1 cellular context compared by ENCODE assay signal in the genomic region with DNA sequence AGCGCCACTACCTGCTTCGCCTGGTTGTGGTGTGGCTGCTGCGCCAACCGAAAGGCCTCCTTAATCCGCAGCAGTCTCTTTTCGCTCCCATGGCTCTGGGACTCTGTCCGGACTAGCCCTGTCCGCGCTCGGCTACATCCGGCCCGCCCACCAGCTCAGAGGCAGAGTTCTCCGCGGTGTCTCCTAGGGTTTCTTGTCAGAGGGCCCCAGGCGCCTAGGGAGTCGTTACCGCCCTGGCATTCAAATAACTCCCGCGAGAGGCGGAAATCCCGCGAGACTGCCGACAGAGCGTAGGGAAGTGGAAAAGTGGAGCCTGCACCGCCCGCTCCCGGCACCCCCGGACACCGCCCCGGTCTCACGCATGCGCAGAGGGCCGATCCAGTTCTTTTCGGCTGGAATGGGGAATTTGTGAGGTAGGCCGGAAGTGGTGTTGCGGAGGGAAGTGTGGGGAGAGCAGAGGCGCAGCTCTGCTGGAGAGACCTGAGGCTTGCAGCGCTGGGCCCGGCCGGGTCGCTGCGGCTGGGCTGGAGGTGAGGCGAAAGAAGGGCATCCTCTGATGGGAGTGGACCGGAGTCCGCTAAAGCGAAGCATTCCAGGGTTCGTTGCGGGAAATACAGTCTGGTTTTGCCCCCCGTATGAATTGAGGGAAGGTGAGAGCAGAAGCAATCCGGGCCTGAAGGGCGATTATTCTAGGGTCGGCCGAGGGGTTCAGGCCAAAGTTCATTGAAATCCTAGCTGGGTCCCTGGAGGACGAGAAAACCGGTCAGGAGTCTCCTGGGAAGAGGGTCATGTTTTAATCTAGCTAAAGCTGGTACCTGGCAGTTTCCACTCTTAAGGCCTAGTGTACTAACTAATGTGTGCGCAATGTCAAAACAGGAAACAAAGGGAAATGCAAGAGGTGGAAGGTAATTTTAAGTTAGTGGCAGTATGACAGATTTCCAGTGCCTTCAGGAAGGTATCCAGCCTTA.
TF ChIP-seq lines count a peak whose summit lies in the region.

TSS of gene FAM200B (plus strand) at position 456 of the 968 bp plus-strand sequence. CDS start 5,151 bp downstream, outside the sequence.

TF ChIP-seq in HepG2, 621 proteins besides CTCF, POLR2A, EP300 and RAD21 (continued from another document and continues in another):
- TF ChIP-seq ZHX2 (IDR thresholded peaks at IDR 0.05; ENCODE audit: low read depth) (peak; percentile 62; the same call in 1 of the 2 replicates), ZHX2 (CRISPR knock-in tag; IDR thresholded peaks at IDR 0.05; ENCODE audit: borderline replicate concordance) (no peak), NBN (conservative IDR thresholded peaks at IDR 0.05) (no peak), MEIS1 (CRISPR knock-in tag; IDR thresholded peaks at IDR 0.05; ENCODE audit: borderline replicate concordance) (no peak), MYPOP (CRISPR knock-in tag; IDR thresholded peaks at IDR 0.05) (peak; percentile 82), JUN (CRISPR knock-in tag; IDR thresholded peaks at IDR 0.05) (no peak), ATRX (CRISPR knock-in tag; IDR thresholded peaks at IDR 0.05; ENCODE audit: borderline replicate concordance) (no peak), FIP1L1 (IDR thresholded peaks at IDR 0.05; ENCODE audit: borderline replicate concordance, insufficient read depth, low read depth, low read length) (no peak; the same call in 1 of the 2 replicates), JDP2 (CRISPR knock-in tag; IDR thresholded peaks at IDR 0.05; ENCODE audit: borderline replicate concordance) (no peak), JARID2 (CRISPR knock-in tag; IDR thresholded peaks at IDR 0.05; ENCODE audit: insufficient replicate concordance) (no peak), NCOA5 (CRISPR knock-in tag; IDR thresholded peaks at IDR 0.05) (no peak), KDM4B (CRISPR knock-in tag; IDR thresholded peaks at IDR 0.05) (0 out of 2 replicates have a peak, but pooled peaks have one; percentile 19), REST (IDR thresholded peaks at IDR 0.05; ENCODE audit: borderline replicate concordance in 1 of 2, low read depth in 1 of 2, low read length in 2 of 2) (peak in 1 of 2 experiments; percentile 69; a peak in 2 of 4 replicates), ZNF660 (CRISPR knock-in tag; IDR thresholded peaks at IDR 0.05; ENCODE audit: borderline replicate concordance, low read depth) (no peak), FOSL1 (CRISPR knock-in tag; IDR thresholded peaks at IDR 0.05; ENCODE audit: borderline replicate concordance) (no peak), BRCA1 (CRISPR knock-in tag; IDR thresholded peaks at IDR 0.05) (peak; percentile 54), TBX2 (CRISPR knock-in tag; IDR thresholded peaks at IDR 0.05; ENCODE audit: borderline replicate concordance) (peak; percentile 87), AHDC1 (CRISPR knock-in tag; IDR thresholded peaks at IDR 0.05; ENCODE audit: borderline replicate concordance) (0 out of 2 replicates have a peak, but pooled peaks have one; percentile 14), ZMAT5 (CRISPR knock-in tag; IDR thresholded peaks at IDR 0.05; ENCODE audit: borderline replicate concordance, low read depth) (no peak)
- TF ChIP-seq, protein P1, sequence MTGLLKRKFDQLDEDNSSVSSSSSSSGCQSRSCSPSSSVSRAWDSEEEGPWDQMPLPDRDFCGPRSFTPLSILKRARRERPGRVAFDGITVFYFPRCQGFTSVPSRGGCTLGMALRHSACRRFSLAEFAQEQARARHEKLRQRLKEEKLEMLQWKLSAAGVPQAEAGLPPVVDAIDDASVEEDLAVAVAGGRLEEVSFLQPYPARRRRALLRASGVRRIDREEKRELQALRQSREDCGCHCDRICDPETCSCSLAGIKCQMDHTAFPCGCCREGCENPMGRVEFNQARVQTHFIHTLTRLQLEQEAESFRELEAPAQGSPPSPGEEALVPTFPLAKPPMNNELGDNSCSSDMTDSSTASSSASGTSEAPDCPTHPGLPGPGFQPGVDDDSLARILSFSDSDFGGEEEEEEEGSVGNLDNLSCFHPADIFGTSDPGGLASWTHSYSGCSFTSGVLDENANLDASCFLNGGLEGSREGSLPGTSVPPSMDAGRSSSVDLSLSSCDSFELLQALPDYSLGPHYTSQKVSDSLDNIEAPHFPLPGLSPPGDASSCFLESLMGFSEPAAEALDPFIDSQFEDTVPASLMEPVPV (CRISPR knock-in tag; IDR thresholded peaks at IDR 0.05) = peak; percentile 91
- TF ChIP-seq, protein P2, sequence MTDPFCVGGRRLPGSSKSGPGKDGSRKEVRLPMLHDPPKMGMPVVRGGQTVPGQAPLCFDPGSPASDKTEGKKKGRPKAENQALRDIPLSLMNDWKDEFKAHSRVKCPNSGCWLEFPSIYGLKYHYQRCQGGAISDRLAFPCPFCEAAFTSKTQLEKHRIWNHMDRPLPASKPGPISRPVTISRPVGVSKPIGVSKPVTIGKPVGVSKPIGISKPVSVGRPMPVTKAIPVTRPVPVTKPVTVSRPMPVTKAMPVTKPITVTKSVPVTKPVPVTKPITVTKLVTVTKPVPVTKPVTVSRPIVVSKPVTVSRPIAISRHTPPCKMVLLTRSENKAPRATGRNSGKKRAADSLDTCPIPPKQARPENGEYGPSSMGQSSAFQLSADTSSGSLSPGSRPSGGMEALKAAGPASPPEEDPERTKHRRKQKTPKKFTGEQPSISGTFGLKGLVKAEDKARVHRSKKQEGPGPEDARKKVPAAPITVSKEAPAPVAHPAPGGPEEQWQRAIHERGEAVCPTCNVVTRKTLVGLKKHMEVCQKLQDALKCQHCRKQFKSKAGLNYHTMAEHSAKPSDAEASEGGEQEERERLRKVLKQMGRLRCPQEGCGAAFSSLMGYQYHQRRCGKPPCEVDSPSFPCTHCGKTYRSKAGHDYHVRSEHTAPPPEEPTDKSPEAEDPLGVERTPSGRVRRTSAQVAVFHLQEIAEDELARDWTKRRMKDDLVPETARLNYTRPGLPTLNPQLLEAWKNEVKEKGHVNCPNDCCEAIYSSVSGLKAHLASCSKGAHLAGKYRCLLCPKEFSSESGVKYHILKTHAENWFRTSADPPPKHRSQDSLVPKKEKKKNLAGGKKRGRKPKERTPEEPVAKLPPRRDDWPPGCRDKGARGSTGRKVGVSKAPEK (CRISPR knock-in tag; IDR thresholded peaks at IDR 0.05; ENCODE audit: borderline replicate concordance) = peak; percentile 59; the same call in 1 of the 2 replicates
- TF ChIP-seq, protein P3, sequence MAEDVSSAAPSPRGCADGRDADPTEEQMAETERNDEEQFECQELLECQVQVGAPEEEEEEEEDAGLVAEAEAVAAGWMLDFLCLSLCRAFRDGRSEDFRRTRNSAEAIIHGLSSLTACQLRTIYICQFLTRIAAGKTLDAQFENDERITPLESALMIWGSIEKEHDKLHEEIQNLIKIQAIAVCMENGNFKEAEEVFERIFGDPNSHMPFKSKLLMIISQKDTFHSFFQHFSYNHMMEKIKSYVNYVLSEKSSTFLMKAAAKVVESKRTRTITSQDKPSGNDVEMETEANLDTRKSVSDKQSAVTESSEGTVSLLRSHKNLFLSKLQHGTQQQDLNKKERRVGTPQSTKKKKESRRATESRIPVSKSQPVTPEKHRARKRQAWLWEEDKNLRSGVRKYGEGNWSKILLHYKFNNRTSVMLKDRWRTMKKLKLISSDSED (CRISPR knock-in tag; IDR thresholded peaks at IDR 0.05) = no peak
